Comparison of ENCODE assay signal across 9 cellular contexts in the genomic region with DNA sequence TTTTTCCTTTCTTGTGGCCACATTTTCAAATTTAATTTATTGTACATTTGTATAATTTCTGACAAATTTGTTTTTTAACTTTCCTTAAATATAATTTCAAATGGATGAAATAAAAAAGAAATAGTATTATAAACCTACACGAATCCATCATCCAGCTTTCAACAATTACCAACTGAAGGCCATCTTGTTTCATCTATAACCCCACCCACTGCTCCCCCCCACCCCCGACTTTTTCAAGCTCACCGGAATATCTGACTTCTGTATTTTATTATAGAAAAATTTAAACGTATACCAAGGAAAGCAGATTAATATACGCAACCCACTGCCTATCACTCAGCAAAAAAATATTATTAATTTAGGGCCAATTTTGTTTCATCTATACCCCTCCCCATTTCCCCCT. TPM values are rescaled to one million over a fixed set of nuclear protein-coding genes. Genes with fewer than 3 reads are reported as not detected.
DNase-seq lines count a peak whose midpoint lies in the region; ATAC-seq and TF ChIP-seq lines count a peak whose summit lies in the region.
"Had no signal": no experiment of that assay in that cellular context is flagged by ENCODE, and none has a peak within 500 bp of the region (broad histone marks: within the 10 kb centered on the region; RNA-seq: fewer than 3 reads in every experiment).

No MANE protein-coding gene starts in this region.

- peaks cover 38% of the 10 kb centered on the region for H3K79me2 ChIP-seq in OCI-LY3 (ENCODE audit: low read length)

- ATAC-seq in gastrocnemius medialis, result no peak
- no peak for ATAC-seq in HG02623 (IDR thresholded peaks at IDR 0.05; ENCODE audit: unreplicated experiment)

- no peaks in the 10 kb centered on the region for H3K27me3 ChIP-seq in OCI-LY3 (ENCODE audit: low read depth, low read length)
- H3K27me3 ChIP-seq in gastrocnemius medialis, result no peaks in the 10 kb centered on the region

- H3K9ac ChIP-seq in OCI-LY3 (ENCODE audit: low read length), result peak overlapping the region; percentile 98

- TF ChIP-seq CTCF in OCI-LY3 (IDR thresholded peaks at IDR 0.05; ENCODE audit: low read depth, low read length), result no peak
- TF ChIP-seq CTCF in gastrocnemius medialis (IDR thresholded peaks at IDR 0.05 in 4 of 5, conservative IDR thresholded peaks at IDR 0.05 in 1 of 5), result no peak

- H3K9me3 ChIP-seq in OCI-LY3 (ENCODE audit: insufficient read depth, low read length) (no peaks in the 10 kb centered on the region), gastrocnemius medialis (no peaks in the 10 kb centered on the region)

- peak overlapping the region; percentile 98 for H3K4me3 ChIP-seq in OCI-LY3 (ENCODE audit: low read length)
- H3K4me3 ChIP-seq in gastrocnemius medialis, result peak overlapping the region; percentile 70 to 74 (median 74)

- peaks cover 32% of the 10 kb centered on the region for H3K36me3 ChIP-seq in OCI-LY3 (replicated peaks; ENCODE audit: low read depth, low read length)
- H3K36me3 ChIP-seq in gastrocnemius medialis, result peaks cover 0 to 30% of the 10 kb centered on the region in 2 donors

- DNase-seq in NCI-H1092 treated with DMSO at 0.1 percent for 48 hours (lab: John Stamatoyannopoulos, UW) (peak; percentile 8), NCI-H1092 (lab: John Stamatoyannopoulos, UW) (no peak), epithelial cell of prostate (ENCODE audit: low read depth, low spot score) (no peak), gastrocnemius medialis (no peak), NCI-H226 (no peak), NCI-H510A treated with DMSO at 0.1 percent for 48 hours (lab: John Stamatoyannopoulos, UW) (no peak)

- H4K20me1 ChIP-seq in OCI-LY3 (ENCODE audit: insufficient read depth, low read length), result 0 out of 2 replicates have a peak, but pooled peaks cover 5% of the 10 kb centered on the region

- no peak for TF ChIP-seq POLR2A in gastrocnemius medialis (IDR thresholded peaks at IDR 0.05)

- peaks cover 14% of the 10 kb centered on the region for H3K4me1 ChIP-seq in OCI-LY3 (ENCODE audit: low read length)
- peaks cover 5 to 9% of the 10 kb centered on the region in 2 donors for H3K4me1 ChIP-seq in gastrocnemius medialis

- intact Hi-C loops in gastrocnemius medialis (cut with DNase I; ENCODE audit: low total_unique reads), result loop anchor here (5.0 kb wide), 4 partner anchors 78 to 482 kb away; a partner anchor contains a TSS

- peak overlapping the region; percentile 86 for H3K27ac ChIP-seq in OCI-LY3 (ENCODE audit: low read length)
- peak overlapping the region; percentile 93 for H3K27ac ChIP-seq in epithelial cell of prostate
- H3K27ac ChIP-seq in gastrocnemius medialis, result peak overlapping the region; percentile 94 to 99 (median 97)

- peak overlapping the region; percentile 66 for H3K4me2 ChIP-seq in OCI-LY3 (ENCODE audit: low read length)

- in situ Hi-C loops in gastrocnemius medialis (cut with MboI; ENCODE audit: low sequenced_read_pairs in 4 of 4), result loop anchor here in 2 of 4 donors (25.0 kb wide), 1 partner anchor 477 kb away; a partner anchor contains a TSS

- no peak overlapping the region for H2AFZ ChIP-seq in OCI-LY3 (ENCODE audit: low read depth, low read length)

RNA-seq across cellular contexts. Expression of a gene that starts 1.1 kb away (rescaled TPM):
- total RNA-seq in gastrocnemius medialis, result 100 to 1,000 TPM; 190 to 317 (median 213) TPM

RNA-seq across cellular contexts. Expression of a gene that starts 25.3 kb away (rescaled TPM):
- not detected for total RNA-seq in gastrocnemius medialis
- total RNA-seq: pulmonary artery endothelial cell had no signal

RNA-seq across cellular contexts. Expression of a gene that starts 56.6 kb away (rescaled TPM):
- 10 to 100 TPM; 35.7 to 54.6 (median 46.5) TPM for total RNA-seq in gastrocnemius medialis
